21 cellular contexts compared by ENCODE assay signal in the genomic region with DNA sequence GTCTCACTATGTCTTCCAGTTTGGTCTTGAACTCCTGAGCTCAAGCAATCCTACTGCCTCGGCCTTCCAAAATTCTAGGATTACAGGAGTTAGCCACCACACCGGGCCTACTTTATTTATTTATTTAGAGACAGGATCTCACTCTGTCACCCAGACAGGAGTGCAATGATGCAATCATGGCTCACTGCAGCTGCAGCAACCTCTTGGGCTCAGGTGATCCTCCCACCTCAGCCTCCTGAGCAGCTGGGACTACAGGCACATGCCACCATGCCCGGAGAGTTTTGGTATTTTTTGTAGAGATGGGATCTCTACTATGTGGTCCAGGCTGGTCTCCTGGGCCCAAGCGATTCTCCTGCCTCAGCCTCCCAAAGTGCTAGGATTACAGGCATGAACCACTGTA. TPM values are rescaled to one million over a fixed set of nuclear protein-coding genes. Genes with fewer than 3 reads are reported as not detected.
A peak's percentile ranks its signal among the peaks of the same experiment; 100 is the strongest.
DNase-seq lines count a peak whose midpoint lies in the region; ATAC-seq, FAIRE-seq and TF ChIP-seq lines count a peak whose summit lies in the region.
"Had no signal": no experiment of that assay in that cellular context is flagged by ENCODE, and none has a peak within 500 bp of the region (broad histone marks: within the 10 kb centered on the region; RNA-seq: fewer than 3 reads in every experiment).

No MANE protein-coding gene starts in this region.

- no peaks in the 10 kb centered on the region for H3K27me3 Mint-ChIP-seq in stimulated activated memory B cell treated with anti-CD40 and anti-IgM and Interleukin-4, amounts not matched to agents 10 μg/mL and 1 μg/mL and 100 μg/mL, for 72 hours
- H3K27me3 Mint-ChIP-seq in neural progenitor cell (ENCODE audit: insufficient read depth, low read depth): peaks cover 2% of the 10 kb centered on the region

- no peak overlapping the region for H3K27ac Mint-ChIP-seq in stimulated activated memory B cell treated with anti-CD40 and anti-IgM and Interleukin-4, amounts not matched to agents 10 μg/mL and 1 μg/mL and 100 μg/mL, for 72 hours
- no peak overlapping the region for H3K27ac Mint-ChIP-seq in neural progenitor cell
- H3K27ac Mint-ChIP-seq: CD4-positive, CD25-positive, alpha-beta regulatory T cell; CD8-positive, alpha-beta memory T cell; GM23338 had no signal

- H3K79me2 ChIP-seq in K562 (ENCODE audit: control insufficient read depth, insufficient read depth, low read length) (no peaks in the 10 kb centered on the region), trophoblast cell (ENCODE audit: control insufficient read depth, insufficient read depth, low read length, poor library complexity) (no peaks in the 10 kb centered on the region), neural progenitor cell (ENCODE audit: low read depth) (no peaks in the 10 kb centered on the region)

- H3K4me3 Mint-ChIP-seq in stimulated activated memory B cell treated with anti-CD40 and anti-IgM and Interleukin-4, amounts not matched to agents 10 μg/mL and 1 μg/mL and 100 μg/mL, for 72 hours: no peak overlapping the region
- H3K4me3 Mint-ChIP-seq in neural progenitor cell: no peak overlapping the region
- H3K4me3 Mint-ChIP-seq: CD4-positive, CD25-positive, alpha-beta regulatory T cell; CD8-positive, alpha-beta memory T cell; GM23338 had no signal

- in situ Hi-C loops in K562 (cut with MboI): loop anchor here (25.0 kb wide), 1 partner anchor 679 kb away; no protein-coding TSS in a partner anchor

- no peaks in the 10 kb centered on the region for H3K4me1 Mint-ChIP-seq in stimulated activated memory B cell treated with anti-CD40 and anti-IgM and Interleukin-4, amounts not matched to agents 10 μg/mL and 1 μg/mL and 100 μg/mL, for 72 hours
- peaks cover 3% of the 10 kb centered on the region for H3K4me1 Mint-ChIP-seq in neural progenitor cell
- H3K4me1 Mint-ChIP-seq: CD4-positive, CD25-positive, alpha-beta regulatory T cell; CD8-positive, alpha-beta memory T cell had no signal

- TF ChIP-seq CTCF in HEK293 (tag by site-specific recombination; IDR thresholded peaks at IDR 0.05) (no peak), K562 (IDR thresholded peaks at IDR 0.05 in 2 of 3, conservative IDR thresholded peaks at IDR 0.05 in 1 of 3; ENCODE audit: insufficient read depth in 2 of 3, low read depth in 1 of 3, low read length in 3 of 3) (no peak), neural progenitor cell (IDR thresholded peaks at IDR 0.05) (no peak)

- FAIRE-seq in K562 (lab: Jason Lieb, UNC): no peak
- FAIRE-seq: GM12892, GM18507 had no signal

- H3K36me3 ChIP-seq in HEK293 (ENCODE audit: control insufficient read depth in 2 of 2, insufficient read depth in 1 of 2, low read length in 2 of 2): no peaks in the 10 kb centered on the region; a peak in 1 of 3 replicates
- H3K36me3 ChIP-seq in K562 (ENCODE audit: control insufficient read depth, insufficient read depth, low read length): no peaks in the 10 kb centered on the region
- no peaks in the 10 kb centered on the region for H3K36me3 ChIP-seq in trophoblast cell (ENCODE audit: control insufficient read depth in 1 of 2, insufficient read depth in 2 of 2, low read length in 2 of 2)
- H3K36me3 ChIP-seq in neural progenitor cell: no peaks in the 10 kb centered on the region
- H3K36me3 ChIP-seq: BE2C had no signal

- H3K4me1 ChIP-seq in HEK293 (ENCODE audit: control insufficient read depth, insufficient read depth, low read length): no peaks in the 10 kb centered on the region; the same call in 1 of the 2 replicates
- H3K4me1 ChIP-seq in K562 (replicated peaks in 1 of 2; ENCODE audit: control insufficient read depth in 2 of 2, insufficient read depth in 2 of 2, low read length in 2 of 2): no peaks in the 10 kb centered on the region
- no peaks in the 10 kb centered on the region for H3K4me1 ChIP-seq in trophoblast cell (ENCODE audit: control insufficient read depth in 1 of 2, insufficient read depth in 2 of 2, low read length in 2 of 2)
- no peaks in the 10 kb centered on the region for H3K4me1 ChIP-seq in neural progenitor cell
- H3K4me1 ChIP-seq: BE2C had no signal

- H2AK5ac ChIP-seq in trophoblast cell (ENCODE audit: low read length): no peak overlapping the region

- TF ChIP-seq POLR2A in K562 (conservative IDR thresholded peaks at IDR 0.05): no peak

- H3K4ac ChIP-seq in trophoblast cell (ENCODE audit: low read depth, low read length): no peak overlapping the region

- DNase-seq in SHP77 (lab: John Stamatoyannopoulos, UW) (peak; percentile 1 to 15), K562 (ENCODE audit: extremely low read depth in 1 of 4, low spot score in 3 of 4) (no peak), trophoblast cell (peak; percentile 70 to 81), cardiac septum (ENCODE audit: low spot score) (no peak), neural progenitor cell (ENCODE audit: low spot score) (no peak)
- DNase-seq: ACHN; BE2C; C1 segment of cervical spinal cord; CD4-positive, CD25-positive, alpha-beta regulatory T cell; CD8-positive, alpha-beta memory T cell; COR-L47; DMS 273 treated with DMSO at 0.1 percent for 48 hours; DMS79; GDM1; H7 had no signal

- H4K8ac ChIP-seq in trophoblast cell (ENCODE audit: low read depth, low read length): no peak overlapping the region

- CTCF ChIA-PET in HEK293 (lab: Yijun Ruan, JAX) (no interaction called here), K562 (lab: Yijun Ruan, JAX; ENCODE audit: low intra/inter-chr PET ratio) (no interaction called here)

- no peaks in the 10 kb centered on the region for H3K9me1 ChIP-seq in K562 (ENCODE audit: control insufficient read depth, insufficient read depth, low read length)

- no peak overlapping the region for H2BK5ac ChIP-seq in trophoblast cell (ENCODE audit: low read depth, low read length, poor library complexity)

- H4K20me1 ChIP-seq in K562 (replicated peaks; ENCODE audit: control insufficient read depth, insufficient read depth, low read length): no peaks in the 10 kb centered on the region
- H4K20me1 ChIP-seq in neural progenitor cell (ENCODE audit: low read depth): no peaks in the 10 kb centered on the region

- no peak overlapping the region for H4K12ac ChIP-seq in trophoblast cell (ENCODE audit: low read depth, low read length)

- no peak overlapping the region for H2BK12ac ChIP-seq in trophoblast cell (ENCODE audit: low read length)

- ATAC-seq in K562: peak; percentile 34; the same call in 2 of the 3 replicates
- ATAC-seq in stimulated activated memory B cell treated with anti-CD40 and anti-IgM and Interleukin-4, amounts not matched to agents 10 μg/mL and 1 μg/mL and 100 μg/mL, for 72 hours: no peak
- ATAC-seq: GM23338, HCT116 had no signal

- no peak for TF ChIP-seq EP300 in K562 (IDR thresholded peaks at IDR 0.05; ENCODE audit: low read length)

- no peaks in the 10 kb centered on the region for H3F3A ChIP-seq in neural progenitor cell (ENCODE audit: low read depth)

- no peaks in the 10 kb centered on the region for H3K9me3 Mint-ChIP-seq in stimulated activated memory B cell treated with anti-CD40 and anti-IgM and Interleukin-4, amounts not matched to agents 10 μg/mL and 1 μg/mL and 100 μg/mL, for 72 hours
- no peaks in the 10 kb centered on the region for H3K9me3 Mint-ChIP-seq in neural progenitor cell
- H3K9me3 Mint-ChIP-seq: CD4-positive, CD25-positive, alpha-beta regulatory T cell; CD8-positive, alpha-beta memory T cell; GM23338 had no signal

- H4K91ac ChIP-seq in trophoblast cell (ENCODE audit: low read depth, low read length): no peak overlapping the region

- H3K14ac ChIP-seq in trophoblast cell (ENCODE audit: low read length): no peak overlapping the region

- H3K27ac ChIP-seq in HEK293 (ENCODE audit: extremely low read depth, low read depth, low read length) (no peak overlapping the region), K562 (ENCODE audit: extremely low read depth, low read depth, low read length) (no peak overlapping the region), trophoblast cell (ENCODE audit: low read depth, low read length) (no peak overlapping the region), neural progenitor cell (no peak overlapping the region)

- H3K79me1 ChIP-seq in trophoblast cell (ENCODE audit: low read length): no peaks in the 10 kb centered on the region

- H2AFZ ChIP-seq in K562 (ENCODE audit: low read depth, low read length): no peak overlapping the region
- H2AFZ ChIP-seq in trophoblast cell (ENCODE audit: insufficient read depth, low read length, poor library complexity): no peak overlapping the region
- no peak overlapping the region for H2AFZ ChIP-seq in neural progenitor cell (replicated peaks)
- H2AFZ ChIP-seq: GM23338 had no signal

- 21% methylated on average over 4 of the region's 4 CpGs for WGBS in K562 (ENCODE audit: insufficient coverage, low coverage, missing lambda C conversion rate)
- no CpG with 5 or more reads among the region's 4 CpGs for WGBS in trophoblast cell (ENCODE audit: extremely low coverage, insufficient coverage, insufficient read length)

- no peak overlapping the region for H3K4me2 ChIP-seq in K562 (ENCODE audit: insufficient read depth, low read length)
- H3K4me2 ChIP-seq in trophoblast cell (ENCODE audit: low read length): no peak overlapping the region
- no peak overlapping the region for H3K4me2 ChIP-seq in neural progenitor cell
- H3K4me2 ChIP-seq: GM23338 had no signal

- H3K4me3 ChIP-seq in HEK293 (ENCODE audit: low read depth, low read length): no peak overlapping the region
- H3K4me3 ChIP-seq in K562: no peak overlapping the region
- H3K4me3 ChIP-seq in trophoblast cell (ENCODE audit: low read depth, low read length): no peak overlapping the region
- no peak overlapping the region for H3K4me3 ChIP-seq in neural progenitor cell
- H3K4me3 ChIP-seq: GM23338 had no signal

- POLR2A ChIA-PET in HEK293 (lab: Yijun Ruan, JAX) (no interaction called here), K562 (lab: Yijun Ruan, JAX) (interaction anchor here (2.6 kb wide), 1 partner anchor 9 kb away, joined by 6 read pairs; no protein-coding TSS in a partner anchor)

- H2BK120ac ChIP-seq in trophoblast cell (ENCODE audit: insufficient read depth, low read length, poor library complexity): no peak overlapping the region

- no TSS peak for BruUV-seq in K562 (replicated peaks; lab: Mats Ljungman, UMichigan)

- no peaks in the 10 kb centered on the region; a peak in 1 of 5 replicates for H3K27me3 ChIP-seq in K562 (ENCODE audit: control insufficient read depth in 2 of 2, insufficient read depth in 2 of 2, low read length in 2 of 2)
- H3K27me3 ChIP-seq in trophoblast cell (ENCODE audit: insufficient read depth, low read length): no peaks in the 10 kb centered on the region
- H3K27me3 ChIP-seq in neural progenitor cell: no peaks in the 10 kb centered on the region
- H3K27me3 ChIP-seq: BE2C had no signal

- no peak overlapping the region for H3K18ac ChIP-seq in trophoblast cell (ENCODE audit: low read length)

- no peaks in the 10 kb centered on the region for H3K9me3 ChIP-seq in HEK293 (ENCODE audit: control insufficient read depth, insufficient read depth, low read depth, low read length)
- no peaks in the 10 kb centered on the region for H3K9me3 ChIP-seq in K562 (replicated peaks; ENCODE audit: control insufficient read depth, insufficient read depth, low read depth, low read length)
- no peaks in the 10 kb centered on the region for H3K9me3 ChIP-seq in trophoblast cell (ENCODE audit: insufficient read depth, low read depth, low read length)
- H3K9me3 ChIP-seq in neural progenitor cell (ENCODE audit: low read depth): no peaks in the 10 kb centered on the region
- H3K9me3 ChIP-seq: BE2C had no signal

- no peak for TF ChIP-seq RAD21 in K562 (CRISPR knock-in tag; conservative IDR thresholded peaks at IDR 0.05 in 1 of 2, IDR thresholded peaks at IDR 0.05 in 1 of 2)

- H3K23ac ChIP-seq in trophoblast cell (ENCODE audit: low read length): no peak overlapping the region

- intact Hi-C loops in K562 (cut with micrococcal nuclease): no loop called here
- intact Hi-C loops in cardiac septum (cut with DNase I): no loop called here

- no peak overlapping the region for H3K9ac ChIP-seq in K562 (ENCODE audit: insufficient read depth in 1 of 2, low read depth in 2 of 2, low read length in 2 of 2)
- no peak overlapping the region for H3K9ac ChIP-seq in trophoblast cell (ENCODE audit: low read length)
- H3K9ac ChIP-seq in neural progenitor cell: no peak overlapping the region

- H3K36me3 Mint-ChIP-seq in stimulated activated memory B cell treated with anti-CD40 and anti-IgM and Interleukin-4, amounts not matched to agents 10 μg/mL and 1 μg/mL and 100 μg/mL, for 72 hours: no peaks in the 10 kb centered on the region
- H3K36me3 Mint-ChIP-seq in neural progenitor cell: no peaks in the 10 kb centered on the region
- H3K36me3 Mint-ChIP-seq: CD4-positive, CD25-positive, alpha-beta regulatory T cell; CD8-positive, alpha-beta memory T cell had no signal

RNA-seq across cellular contexts. Expression of a gene that starts 32.8 kb away (rescaled TPM):
- 37.3 and 64.3 TPM in 2 replicates for total RNA-seq in K562 (2011; cell fraction: chromatin; rRNA removed; ENCODE audit: low replicate concordance)
- total RNA-seq in K562 (2011; cell fraction: nucleolus; rRNA removed): 28.2 and 28.4 TPM in 2 replicates
- total RNA-seq in K562 (2011; cell fraction: nucleoplasm; rRNA removed): 17.1 and 29.6 TPM in 2 replicates
- total RNA-seq in K562 (2014; rRNA removed): 20.2 and 24.9 TPM in 2 replicates
- total RNA-seq in K562 (2014; rRNA removed; fragmentation: Illumina TruSeq; extraction: Trizol): 46.8 and 55.3 TPM in 2 replicates
- 46.9 and 47.5 TPM in 2 replicates for total RNA-seq in K562 (2015; rRNA removed; fragmentation: Illumina TruSeq; extraction: Trizol)
- 25.8 and 26.1 TPM in 2 replicates for total RNA-seq in K562 (2021)
- polyA plus RNA-seq in K562 (2011; rRNA removed): 20.1 and 33.4 TPM in 2 replicates
- polyA plus RNA-seq in K562 (2011; cell fraction: cytosol; rRNA removed): 18.0 and 26.0 TPM in 2 replicates
- 5.1 and 5.3 TPM in 2 replicates for polyA plus RNA-seq in K562 (2011; cell fraction: nucleus; rRNA removed)
- 18.9 and 32.2 TPM in 2 replicates for polyA plus RNA-seq in K562 (2012)
- polyA plus RNA-seq in K562 (2014; fragmentation: Illumina TruSeq; extraction: Trizol): 37.7 and 43.5 TPM in 2 replicates
- polyA plus RNA-seq in K562 (2014; fragmentation: Nextera tagmentation; extraction: Ambion mirVana): 10 to 100 TPM; 56.1 to 59.8 TPM
- 27.7 and 35.1 TPM in 2 replicates for polyA plus RNA-seq in K562 (2014; rRNA removed)
- 58.4 and 72.4 TPM in 2 replicates for polyA minus RNA-seq in K562 (2011; rRNA and poly(A)+ RNA removed)
- polyA minus RNA-seq in K562 (2011; cell fraction: cytosol; rRNA and poly(A)+ RNA removed): 7.6 and 18.0 TPM in 2 replicates
- 10.2 and 20.2 TPM in 2 replicates for polyA minus RNA-seq in K562 (2011; cell fraction: nucleus; rRNA and poly(A)+ RNA removed)
- polyA plus RNA-seq in trophoblast cell (2013): 33.4 and 34.2 TPM in 2 replicates
- 30.1 TPM for total RNA-seq in cardiac septum
- 54.5 and 86.8 TPM in 2 replicates for total RNA-seq in neural progenitor cell (ENCODE audit: low replicate concordance)

RNA-seq across cellular contexts. Expression of a gene that starts 38.5 kb away (rescaled TPM):
- total RNA-seq in K562 (2011; cell fraction: chromatin; rRNA removed; ENCODE audit: low replicate concordance): not detected in 2 replicates
- not detected in 2 replicates for total RNA-seq in K562 (2011; cell fraction: nucleolus; rRNA removed)
- total RNA-seq in K562 (2011; cell fraction: nucleoplasm; rRNA removed): 0.15 TPM in 1 of 2 replicates, not detected in the other
- not detected in 2 replicates for total RNA-seq in K562 (2014; rRNA removed)
- not detected in 2 replicates for total RNA-seq in K562 (2014; rRNA removed; fragmentation: Illumina TruSeq; extraction: Trizol)
- not detected in 2 replicates for total RNA-seq in K562 (2015; rRNA removed; fragmentation: Illumina TruSeq; extraction: Trizol)
- 0.38 and 0.49 TPM in 2 replicates for total RNA-seq in K562 (2021)
- polyA plus RNA-seq in K562 (2011; rRNA removed): 0.04 TPM in 1 of 2 replicates, not detected in the other
- not detected in 2 replicates for polyA plus RNA-seq in K562 (2011; cell fraction: cytosol; rRNA removed)
- not detected in 2 replicates for polyA plus RNA-seq in K562 (2011; cell fraction: nucleus; rRNA removed)
- polyA plus RNA-seq in K562 (2012): 0.16 TPM in 1 of 2 replicates, not detected in the other
- not detected in 2 replicates for polyA plus RNA-seq in K562 (2014; fragmentation: Illumina TruSeq; extraction: Trizol)
- not detected for polyA plus RNA-seq in K562 (2014; fragmentation: Nextera tagmentation; extraction: Ambion mirVana)
- not detected in 2 replicates for polyA plus RNA-seq in K562 (2014; rRNA removed)
- polyA minus RNA-seq in K562 (2011; rRNA and poly(A)+ RNA removed): not detected in 2 replicates
- polyA minus RNA-seq in K562 (2011; cell fraction: cytosol; rRNA and poly(A)+ RNA removed): not detected in 2 replicates
- polyA minus RNA-seq in K562 (2011; cell fraction: nucleus; rRNA and poly(A)+ RNA removed): 0.67 TPM in 1 of 2 replicates, not detected in the other
- 102 and 105 TPM in 2 replicates for polyA plus RNA-seq in trophoblast cell (2013)
- 26.4 TPM for total RNA-seq in cardiac septum
- total RNA-seq in neural progenitor cell (ENCODE audit: low replicate concordance): 112 and 128 TPM in 2 replicates

Comparison
In these comparisons a context has a peak if more than half of its experiments do, and no peak if none do; other contexts are left out.
1. DNase-seq: peak in SHP77 (2 of 2) and trophoblast cell (2 of 2); none in K562 (0 of 4), cardiac septum (single experiment) and neural progenitor cell (single experiment).
2. RNA of a gene that starts 38.5 kb away (total RNA-seq): 112 to 128 TPM in neural progenitor cell and 26.4 TPM in cardiac septum (single experiment); 0.15 to 0.49 TPM in K562; every median in the first group is over 10 times any median in the second.